23 cellular contexts compared by ENCODE assay signal in genomic region chr18:6950641-6951040, GRCh38.
"Had no signal": no experiment of that assay in that cellular context is flagged by ENCODE, and none has a peak within 500 bp of the region (broad histone marks: within the 10 kb centered on the region; RNA-seq: fewer than 3 reads in every experiment).

No MANE protein-coding gene starts in this region.

- H3K27ac ChIP-seq: esophagus muscularis mucosa, sigmoid colon, thyroid gland, WERI-Rb-1 had no signal

- H3K27me3 ChIP-seq: hepatocyte, sigmoid colon, thyroid gland had no signal

- H3K36me3 Mint-ChIP-seq: T-cell had no signal

- H3K4me1 ChIP-seq: esophagus muscularis mucosa, sigmoid colon, thyroid gland had no signal

- H3K4me3 ChIP-seq: esophagus muscularis mucosa, hepatocyte, sigmoid colon, thyroid gland had no signal

- H3K9me3 ChIP-seq: esophagus muscularis mucosa, sigmoid colon, thyroid gland had no signal

- H3K36me3 ChIP-seq: esophagus muscularis mucosa, sigmoid colon, thyroid gland, WERI-Rb-1 had no signal

- H3K27ac Mint-ChIP-seq: activated naive CD4-positive, alpha-beta T cell treated with anti-CD3 and anti-CD28 coated beads, Interleukin-2, amount 50 U/mL, for 72 hours; activated T-helper 17 cell treated with anti-CD3 and anti-CD28 coated beads, Interleukin-2, amount 50 U/mL, for 72 hours; mesothelial cell of epicardium; nephron; T-cell had no signal

- DNase-seq: activated T-cell treated with anti-CD3 and anti-CD28 coated beads, Interleukin-2, amount 50 U/mL, for 1 hour; aorta; central memory CD4-positive, alpha-beta T cell; effector memory CD4-positive, alpha-beta T cell; glutamatergic neuron; left ventricle myocardium superior; mammary epithelial cell; occipital lobe; sigmoid colon; stimulated activated CD4-positive, alpha-beta T cell treated with anti-CD3 and anti-CD28 coated beads, Interleukin-2, amount 100 ng/mL, for 48 hours; stimulated activated naive CD4-positive, alpha-beta T cell treated with Interleukin-2 at 50 U/mL for 16 hours; T-cell; thyroid gland; WERI-Rb-1 had no signal

- FAIRE-seq: endothelial cell of umbilical vein, frontal cortex, TTC549 had no signal

- H3K4me3 Mint-ChIP-seq: activated T-helper 17 cell treated with anti-CD3 and anti-CD28 coated beads, Interleukin-2, amount 50 U/mL, for 72 hours; mesothelial cell of epicardium; nephron; T-cell had no signal

- H3K4me1 Mint-ChIP-seq: activated T-helper 17 cell treated with anti-CD3 and anti-CD28 coated beads, Interleukin-2, amount 50 U/mL, for 72 hours; nephron; T-cell had no signal

- ATAC-seq: activated naive CD4-positive, alpha-beta T cell treated with anti-CD3 and anti-CD28 coated beads, Interleukin-2, amount 50 U/mL, for 72 hours; activated T-helper 17 cell treated with anti-CD3 and anti-CD28 coated beads, Interleukin-2, amount 50 U/mL, for 72 hours; left ventricle myocardium superior; T-cell had no signal

- H3K27me3 Mint-ChIP-seq: activated T-helper 17 cell treated with anti-CD3 and anti-CD28 coated beads, Interleukin-2, amount 50 U/mL, for 72 hours; T-cell had no signal

- H3K9me3 Mint-ChIP-seq: mesothelial cell of epicardium, nephron had no signal
